Comparison of ENCODE assay signal across 8 cellular contexts in genomic region chr13:114234645-114235421, GRCh38.
DNase-seq lines count a peak whose midpoint lies in the region; ATAC-seq and TF ChIP-seq lines count a peak whose summit lies in the region.

Gene CDC16 (plus strand): TSS chr13:114234897. CDS start chr13:114235085, 188 bp downstream.

- peak; percentile 84 for ATAC-seq in GM18867 (IDR thresholded peaks at IDR 0.05; ENCODE audit: unreplicated experiment)
- peak; percentile 81 for ATAC-seq in HG03097 (IDR thresholded peaks at IDR 0.05; ENCODE audit: low FRiP score, unreplicated experiment)

- in situ Hi-C loops in T47D (cut with HindIII; ENCODE audit: low pct_unique_long_range_greater_than_20kb, low sequenced_read_pairs): no loop called here

- peak within 1 kb of the TSS; percentile 90 for H3K9ac ChIP-seq in iPS-20b (ENCODE audit: low read depth, low read length)

- H3K27ac ChIP-seq in ACC112 (ENCODE audit: low read depth, low read length) (peak within 1 kb of the TSS; percentile 30; the same call in 1 of the 2 replicates), VCaP (peak within 1 kb of the TSS; percentile 53; the same call in 1 of the 2 replicates), iPS-20b (ENCODE audit: low read length) (no peak within 1 kb of the TSS), skin epidermis (peak within 1 kb of the TSS; percentile 85 to 97 (median 89))

- H3K4me1 ChIP-seq in ACC112 (ENCODE audit: control insufficient read depth, insufficient read depth, low read length, unreplicated experiment) (peaks cover 3% of the 10 kb centered on the region), iPS-20b (ENCODE audit: insufficient read depth, low read length) (peaks cover 32% of the 10 kb centered on the region; the same call in 1 of the 2 replicates)

- DNase-seq in NCI-H2171 (lab: John Stamatoyannopoulos, UW) (peak; percentile 98), T47D (ENCODE audit: low read depth in 1 of 2, low spot score in 1 of 2) (peak; percentile 80 to 96)

- H3K4me3 ChIP-seq in ACC112 (ENCODE audit: low read depth, low read length): peak within 1 kb of the TSS; percentile 90
- peak within 1 kb of the TSS; percentile 97 for H3K4me3 ChIP-seq in iPS-20b (ENCODE audit: low read length)
- H3K4me3 ChIP-seq in skin epidermis: peak within 1 kb of the TSS; percentile 70 to 85 (median 72)

- H2AFZ ChIP-seq in ACC112 (ENCODE audit: low read length, unreplicated experiment): peak within 1 kb of the TSS; percentile 88

- H3K36me3 ChIP-seq in ACC112 (ENCODE audit: insufficient read depth, low read length) (peaks cover 13% of the 10 kb centered on the region), iPS-20b (ENCODE audit: insufficient read depth, low read depth, low read length) (peaks cover 34% of the 10 kb centered on the region)

- H3K9me3 ChIP-seq in iPS-20b (ENCODE audit: insufficient read depth, low read depth, low read length): no peaks in the 10 kb centered on the region

- no peak for TF ChIP-seq CTCF in VCaP (conservative IDR thresholded peaks at IDR 0.05)

- H3K27me3 ChIP-seq in ACC112 (ENCODE audit: insufficient read depth, low read length) (0 out of 2 replicates have a peak, but pooled peaks cover 2% of the 10 kb centered on the region), iPS-20b (ENCODE audit: insufficient read depth, low read length) (peaks cover 5% of the 10 kb centered on the region; the same call in 1 of the 2 replicates)

- peaks cover 31% of the 10 kb centered on the region for H3K79me2 ChIP-seq in ACC112 (ENCODE audit: control insufficient read depth, insufficient read depth, low read length, unreplicated experiment)
